ENCODE assay signal across 15 cellular contexts in the genomic region with DNA sequence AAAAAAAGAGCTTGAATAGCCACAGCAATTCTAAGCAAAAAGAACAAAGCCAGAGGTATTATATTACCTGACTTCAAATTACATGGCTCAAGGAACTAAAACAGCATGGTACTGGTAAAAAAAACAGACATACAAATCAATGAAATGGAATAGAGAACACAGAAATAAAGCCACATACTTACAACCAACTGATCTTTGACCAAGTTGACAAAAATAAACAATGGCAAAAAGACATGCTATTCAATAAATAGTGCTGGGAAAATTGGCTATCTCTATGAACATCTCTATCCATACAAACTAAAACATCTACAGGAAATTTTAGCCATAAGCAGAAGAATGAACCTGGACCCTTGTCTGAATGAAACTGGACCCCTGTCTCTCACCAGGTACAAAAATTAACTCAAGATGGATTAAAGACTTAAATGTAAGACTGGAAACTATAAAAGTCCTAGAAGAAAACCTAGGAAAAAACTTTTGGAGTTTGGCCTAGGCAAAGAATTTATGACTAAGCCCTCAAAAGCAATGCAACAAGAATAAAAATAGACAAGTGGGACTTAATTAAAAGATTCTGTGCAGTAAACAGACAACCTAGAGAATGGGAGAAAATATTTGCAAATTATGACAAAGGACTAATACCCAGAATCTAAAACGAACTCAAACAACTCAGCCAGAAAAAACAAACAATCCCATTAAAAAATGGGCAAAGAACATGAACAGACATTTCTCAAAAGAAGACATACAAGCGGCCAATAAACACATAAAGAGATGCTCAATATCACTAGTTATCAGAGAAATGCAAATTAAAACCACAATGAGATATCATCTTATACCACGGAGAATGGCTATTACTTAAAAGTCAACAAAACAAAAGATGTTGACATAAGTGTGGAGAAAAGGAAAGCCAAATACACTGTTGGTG.
"Had no signal": no experiment of that assay in that cellular context is flagged by ENCODE, and none has a peak within 500 bp of the region (broad histone marks: within the 10 kb centered on the region; RNA-seq: fewer than 3 reads in every experiment).

No MANE protein-coding gene starts in this region.

- H3K4me3 ChIP-seq: esophagus muscularis mucosa, pancreas, upper lobe of left lung had no signal

- DNase-seq: activated CD4-positive, alpha-beta T cell treated with anti-CD3 and anti-CD28 coated beads for 1 hour; activated CD4-positive, alpha-beta T cell treated with anti-CD3 and anti-CD28 coated beads, Interleukin-2, amount 50 U/mL, for 48 hours; activated CD8-positive, alpha-beta memory T cell treated with anti-CD3 and anti-CD28 coated beads, Interleukin-2, amount 10 ng/mL, durations not matched to agents 7 days and 5 days; activated effector memory CD4-positive, alpha-beta T cell treated with Interleukin-2 at 50 U/mL for 16 hours; activated T-cell treated with anti-CD3 and anti-CD28 coated beads, Interleukin-2, amount 50 U/mL, for 24 hours; aorta; hippocampal formation; left cardiac atrium; naive B cell; pancreas; stimulated activated CD4-positive, alpha-beta T cell treated with anti-CD3 and anti-CD28 coated beads, Interleukin-2, amount 100 ng/mL, for 48 hours; stimulated activated CD8-positive, alpha-beta memory T cell treated with anti-CD3 and anti-CD28 coated beads, Interleukin-4, amount 100 ng/mL, for 48 hours; T-helper 9 cell; upper lobe of left lung had no signal

- H3K27ac ChIP-seq: esophagus muscularis mucosa, pancreas, upper lobe of left lung had no signal

- ATAC-seq: activated CD8-positive, alpha-beta memory T cell treated with anti-CD3 and anti-CD28 coated beads, Interleukin-2, amount 10 ng/mL, durations not matched to agents 7 days and 5 days; left cardiac atrium; pancreas had no signal
